9 cellular contexts compared by ENCODE assay signal in the genomic region with DNA sequence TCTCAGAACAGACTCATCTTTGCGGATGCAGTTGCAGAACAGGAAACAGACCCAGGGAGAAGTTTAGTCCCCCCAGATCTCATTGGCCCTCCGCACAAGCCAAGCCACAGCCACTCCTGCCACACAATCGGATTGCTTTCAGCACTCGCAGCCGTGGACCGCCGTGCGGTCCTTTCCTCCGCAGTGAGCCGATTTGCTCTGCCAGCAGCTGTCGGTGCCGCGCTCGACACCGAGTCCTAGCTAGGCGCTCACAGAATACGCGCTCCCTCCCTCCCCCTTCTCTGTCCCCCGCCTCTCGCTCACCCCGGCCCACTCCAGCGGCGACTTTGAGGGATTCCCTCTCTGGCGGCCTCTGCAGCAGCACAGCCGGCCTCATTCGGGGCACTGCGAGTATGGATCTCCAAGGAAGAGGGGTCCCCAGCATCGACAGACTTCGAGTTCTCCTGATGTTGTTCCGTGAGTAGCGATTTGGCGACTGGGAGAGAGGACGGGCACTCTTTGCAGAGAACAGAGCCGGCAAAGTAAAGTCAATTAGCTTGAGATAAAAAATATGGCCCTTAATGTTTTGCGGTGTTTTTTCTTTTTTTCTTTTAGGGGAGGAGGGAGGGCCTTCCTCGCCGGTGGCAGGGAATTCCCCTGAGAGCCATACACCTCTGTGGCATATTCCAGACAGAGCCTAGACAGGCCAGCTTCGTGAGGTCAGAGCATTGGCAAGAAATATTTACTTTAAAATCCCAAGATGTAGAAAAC. TPM values are rescaled to one million over a fixed set of nuclear protein-coding genes. Genes with fewer than 3 reads are reported as not detected.
DNase-seq lines count a peak whose midpoint lies in the region; ATAC-seq and TF ChIP-seq lines count a peak whose summit lies in the region.
"Had no signal": no experiment of that assay in that cellular context is flagged by ENCODE, and none has a peak within 500 bp of the region (broad histone marks: within the 10 kb centered on the region; RNA-seq: fewer than 3 reads in every experiment).

A gene with protein sequence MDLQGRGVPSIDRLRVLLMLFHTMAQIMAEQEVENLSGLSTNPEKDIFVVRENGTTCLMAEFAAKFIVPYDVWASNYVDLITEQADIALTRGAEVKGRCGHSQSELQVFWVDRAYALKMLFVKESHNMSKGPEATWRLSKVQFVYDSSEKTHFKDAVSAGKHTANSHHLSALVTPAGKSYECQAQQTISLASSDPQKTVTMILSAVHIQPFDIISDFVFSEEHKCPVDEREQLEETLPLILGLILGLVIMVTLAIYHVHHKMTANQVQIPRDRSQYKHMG (plus strand): TSS at position 130 of the 750 bp plus-strand sequence. CDS start 263 bp downstream, at position 393.

- 1% methylated on average over 29 to 38 of the region's 38 CpGs for WGBS in testis, 2 donors

- no peak for TF ChIP-seq CTCF in testis (IDR thresholded peaks at IDR 0.05)

- H3K27me3 Mint-ChIP-seq in activated naive CD8-positive, alpha-beta T cell treated with anti-CD3 and anti-CD28 coated beads for 36 hours: peaks cover 81% of the 10 kb centered on the region

- no peak within 1 kb of the TSS for H3K4me3 Mint-ChIP-seq in activated naive CD8-positive, alpha-beta T cell treated with anti-CD3 and anti-CD28 coated beads for 36 hours

- H3K36me3 ChIP-seq in iPS-15b (ENCODE audit: control insufficient read depth, insufficient read depth, low read length) (no peaks in the 10 kb centered on the region), testis (ENCODE audit: low read depth, missing control alignments) (no peaks in the 10 kb centered on the region)

- no peaks in the 10 kb centered on the region for H3K4me1 Mint-ChIP-seq in activated naive CD8-positive, alpha-beta T cell treated with anti-CD3 and anti-CD28 coated beads for 36 hours

- H3K9me3 ChIP-seq in iPS-15b (ENCODE audit: control insufficient read depth, insufficient read depth, low read length) (no peaks in the 10 kb centered on the region), testis (no peaks in the 10 kb centered on the region)

- no peak within 1 kb of the TSS for H3K9ac ChIP-seq in iPS-15b (ENCODE audit: low read depth, low read length)

- no peak within 1 kb of the TSS for H3K27ac ChIP-seq in testis
- H3K27ac ChIP-seq: skin epidermis had no signal

- TF ChIP-seq POLR2A in testis (IDR thresholded peaks at IDR 0.05): no peak

- ATAC-seq in SK-N-SH treated with all-trans-retinoic acid at 6 μM for 48 hours: peak; percentile 96

- H3K4me1 ChIP-seq in iPS-15b (ENCODE audit: control insufficient read depth, insufficient read depth, low read length): peaks cover 21% of the 10 kb centered on the region
- H3K4me1 ChIP-seq in testis: peaks cover 12% of the 10 kb centered on the region

- no peaks in the 10 kb centered on the region for H3K9me3 Mint-ChIP-seq in activated naive CD8-positive, alpha-beta T cell treated with anti-CD3 and anti-CD28 coated beads for 36 hours

- peak within 1 kb of the TSS; percentile 66 for H3K4me3 ChIP-seq in iPS-15b (ENCODE audit: low read depth, low read length)
- peak within 1 kb of the TSS in 1 of 2 donors; percentile 12 for H3K4me3 ChIP-seq in testis

- peak; percentile 14 for DNase-seq in NCI-H1436 (lab: John Stamatoyannopoulos, UW)
- no peak for DNase-seq in NCI-H1436 treated with DMSO at 0.1 percent for 48 hours (lab: John Stamatoyannopoulos, UW)
- peak; percentile 49 for DNase-seq in testis
- no peak for DNase-seq in hippocampal formation (lab: John Stamatoyannopoulos, UW)
- DNase-seq in activated naive CD8-positive, alpha-beta T cell treated with anti-CD3 and anti-CD28 coated beads for 36 hours: no peak
- DNase-seq in KG1 (lab: John Stamatoyannopoulos, UW): no peak

- H3K27me3 ChIP-seq in iPS-15b (ENCODE audit: control insufficient read depth, insufficient read depth, low read length) (peaks cover 95% of the 10 kb centered on the region), testis (no peaks in the 10 kb centered on the region)

- H3K27ac Mint-ChIP-seq in activated naive CD8-positive, alpha-beta T cell treated with anti-CD3 and anti-CD28 coated beads for 36 hours: no peak within 1 kb of the TSS

- no peaks in the 10 kb centered on the region for H3K36me3 Mint-ChIP-seq in activated naive CD8-positive, alpha-beta T cell treated with anti-CD3 and anti-CD28 coated beads for 36 hours

- intact Hi-C loops in testis (cut with DNase I; ENCODE audit: low total_unique reads): no loop called here

TF ChIP-seq in SK-N-SH treated with all-trans-retinoic acid at 6 μM for 48 hours, 23 proteins besides CTCF, POLR2A, EP300 and RAD21 (continues in another document):
- TF ChIP-seq GLIS3 (CRISPR knock-in tag; IDR thresholded peaks at IDR 0.05) (no peak), ZNF8 (CRISPR knock-in tag; IDR thresholded peaks at IDR 0.05) (no peak), RARB (CRISPR knock-in tag; IDR thresholded peaks at IDR 0.05) (no peak), ARNTL (CRISPR knock-in tag; IDR thresholded peaks at IDR 0.05; ENCODE audit: borderline replicate concordance, low read depth) (no peak), TCF4 (CRISPR knock-in tag; IDR thresholded peaks at IDR 0.05; ENCODE audit: borderline replicate concordance) (no peak), ZNF565 (CRISPR knock-in tag; conservative IDR thresholded peaks at IDR 0.05; ENCODE audit: low read depth) (no peak), ZFP30 (CRISPR knock-in tag; IDR thresholded peaks at IDR 0.05) (no peak), ISL1 (CRISPR knock-in tag; IDR thresholded peaks at IDR 0.05) (no peak), ESRRG (CRISPR knock-in tag; IDR thresholded peaks at IDR 0.05) (no peak), CSDC2 (CRISPR knock-in tag; IDR thresholded peaks at IDR 0.05) (no peak), ZC3H10 (CRISPR knock-in tag; IDR thresholded peaks at IDR 0.05) (no peak), BACH2 (CRISPR knock-in tag; IDR thresholded peaks at IDR 0.05; ENCODE audit: borderline replicate concordance) (no peak), TOX (CRISPR knock-in tag; IDR thresholded peaks at IDR 0.05; ENCODE audit: borderline replicate concordance) (no peak), OSR1 (CRISPR knock-in tag; IDR thresholded peaks at IDR 0.05) (no peak), PPARA (CRISPR knock-in tag; IDR thresholded peaks at IDR 0.05; ENCODE audit: borderline replicate concordance) (no peak)
- TF ChIP-seq, protein P1, sequence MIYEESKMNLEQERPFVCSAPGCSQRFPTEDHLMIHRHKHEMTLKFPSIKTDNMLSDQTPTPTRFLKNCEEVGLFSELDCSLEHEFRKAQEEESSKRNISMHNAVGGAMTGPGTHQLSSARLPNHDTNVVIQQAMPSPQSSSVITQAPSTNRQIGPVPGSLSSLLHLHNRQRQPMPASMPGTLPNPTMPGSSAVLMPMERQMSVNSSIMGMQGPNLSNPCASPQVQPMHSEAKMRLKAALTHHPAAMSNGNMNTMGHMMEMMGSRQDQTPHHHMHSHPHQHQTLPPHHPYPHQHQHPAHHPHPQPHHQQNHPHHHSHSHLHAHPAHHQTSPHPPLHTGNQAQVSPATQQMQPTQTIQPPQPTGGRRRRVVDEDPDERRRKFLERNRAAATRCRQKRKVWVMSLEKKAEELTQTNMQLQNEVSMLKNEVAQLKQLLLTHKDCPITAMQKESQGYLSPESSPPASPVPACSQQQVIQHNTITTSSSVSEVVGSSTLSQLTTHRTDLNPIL (CRISPR knock-in tag; IDR thresholded peaks at IDR 0.05; ENCODE audit: low read depth): no peak
- TF ChIP-seq, protein P2, sequence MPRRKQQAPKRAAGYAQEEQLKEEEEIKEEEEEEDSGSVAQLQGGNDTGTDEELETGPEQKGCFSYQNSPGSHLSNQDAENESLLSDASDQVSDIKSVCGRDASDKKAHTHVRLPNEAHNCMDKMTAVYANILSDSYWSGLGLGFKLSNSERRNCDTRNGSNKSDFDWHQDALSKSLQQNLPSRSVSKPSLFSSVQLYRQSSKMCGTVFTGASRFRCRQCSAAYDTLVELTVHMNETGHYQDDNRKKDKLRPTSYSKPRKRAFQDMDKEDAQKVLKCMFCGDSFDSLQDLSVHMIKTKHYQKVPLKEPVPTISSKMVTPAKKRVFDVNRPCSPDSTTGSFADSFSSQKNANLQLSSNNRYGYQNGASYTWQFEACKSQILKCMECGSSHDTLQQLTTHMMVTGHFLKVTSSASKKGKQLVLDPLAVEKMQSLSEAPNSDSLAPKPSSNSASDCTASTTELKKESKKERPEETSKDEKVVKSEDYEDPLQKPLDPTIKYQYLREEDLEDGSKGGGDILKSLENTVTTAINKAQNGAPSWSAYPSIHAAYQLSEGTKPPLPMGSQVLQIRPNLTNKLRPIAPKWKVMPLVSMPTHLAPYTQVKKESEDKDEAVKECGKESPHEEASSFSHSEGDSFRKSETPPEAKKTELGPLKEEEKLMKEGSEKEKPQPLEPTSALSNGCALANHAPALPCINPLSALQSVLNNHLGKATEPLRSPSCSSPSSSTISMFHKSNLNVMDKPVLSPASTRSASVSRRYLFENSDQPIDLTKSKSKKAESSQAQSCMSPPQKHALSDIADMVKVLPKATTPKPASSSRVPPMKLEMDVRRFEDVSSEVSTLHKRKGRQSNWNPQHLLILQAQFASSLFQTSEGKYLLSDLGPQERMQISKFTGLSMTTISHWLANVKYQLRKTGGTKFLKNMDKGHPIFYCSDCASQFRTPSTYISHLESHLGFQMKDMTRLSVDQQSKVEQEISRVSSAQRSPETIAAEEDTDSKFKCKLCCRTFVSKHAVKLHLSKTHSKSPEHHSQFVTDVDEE (CRISPR knock-in tag; IDR thresholded peaks at IDR 0.05): no peak
- TF ChIP-seq, protein P3, sequence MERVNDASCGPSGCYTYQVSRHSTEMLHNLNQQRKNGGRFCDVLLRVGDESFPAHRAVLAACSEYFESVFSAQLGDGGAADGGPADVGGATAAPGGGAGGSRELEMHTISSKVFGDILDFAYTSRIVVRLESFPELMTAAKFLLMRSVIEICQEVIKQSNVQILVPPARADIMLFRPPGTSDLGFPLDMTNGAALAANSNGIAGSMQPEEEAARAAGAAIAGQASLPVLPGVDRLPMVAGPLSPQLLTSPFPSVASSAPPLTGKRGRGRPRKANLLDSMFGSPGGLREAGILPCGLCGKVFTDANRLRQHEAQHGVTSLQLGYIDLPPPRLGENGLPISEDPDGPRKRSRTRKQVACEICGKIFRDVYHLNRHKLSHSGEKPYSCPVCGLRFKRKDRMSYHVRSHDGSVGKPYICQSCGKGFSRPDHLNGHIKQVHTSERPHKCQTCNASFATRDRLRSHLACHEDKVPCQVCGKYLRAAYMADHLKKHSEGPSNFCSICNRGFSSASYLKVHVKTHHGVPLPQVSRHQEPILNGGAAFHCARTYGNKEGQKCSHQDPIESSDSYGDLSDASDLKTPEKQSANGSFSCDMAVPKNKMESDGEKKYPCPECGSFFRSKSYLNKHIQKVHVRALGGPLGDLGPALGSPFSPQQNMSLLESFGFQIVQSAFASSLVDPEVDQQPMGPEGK (CRISPR knock-in tag; IDR thresholded peaks at IDR 0.05; ENCODE audit: borderline replicate concordance): no peak

RNA-seq across cellular contexts. Expression of the gene that starts here (rescaled TPM):
- total RNA-seq in testis: under 1 TPM; 0.62 to 0.71 TPM
- polyA plus RNA-seq in testis (ENCODE audit: insufficient read depth, low read depth, low replicate concordance): 1.7 TPM
- total RNA-seq in activated naive CD8-positive, alpha-beta T cell treated with anti-CD3 and anti-CD28 coated beads for 36 hours: not detected

Comparison
In these comparisons a context has a peak if more than half of its experiments do, and no peak if none do; other contexts are left out.
1. DNase-seq: peak in NCI-H1436 (single experiment) and testis (single experiment); none in NCI-H1436 treated with DMSO at 0.1 percent for 48 hours (single experiment), hippocampal formation (0 of 2), activated naive CD8-positive, alpha-beta T cell treated with anti-CD3 and anti-CD28 coated beads for 36 hours (single experiment) and KG1 (single experiment).